ENCODE assay signal across 8 cellular contexts in genomic region chr5:173057062-173057924, GRCh38. TPM values are rescaled to one million over a fixed set of nuclear protein-coding genes. Genes with fewer than 3 reads are reported as not detected.
DNase-seq lines count a peak whose midpoint lies in the region; ATAC-seq and TF ChIP-seq lines count a peak whose summit lies in the region.

No MANE protein-coding gene starts in this region.

- ATAC-seq in GM18873 (IDR thresholded peaks at IDR 0.05; ENCODE audit: low FRiP score, unreplicated experiment): peak; percentile 80
- peak; percentile 75 for ATAC-seq in HG03135 (IDR thresholded peaks at IDR 0.05; ENCODE audit: unreplicated experiment)

- DNase-seq in AG04449 (ENCODE audit: low read depth, low spot score) (peak; percentile 87), NCI-H2196 (lab: John Stamatoyannopoulos, UW; ENCODE audit: unreplicated experiment) (peak; percentile 98), breast epithelium (ENCODE audit: low spot score in 2 of 2) (peak; percentile 99)

- H3K27ac ChIP-seq in VCaP (peak overlapping the region; percentile 89), breast epithelium (peak overlapping the region; percentile 100), iPS-20b (ENCODE audit: low read length) (peak overlapping the region; percentile 81), skin epidermis (peak overlapping the region; percentile 88 to 99 (median 96))

- H3K9me3 ChIP-seq in breast epithelium: no peaks in the 10 kb centered on the region
- no peaks in the 10 kb centered on the region for H3K9me3 ChIP-seq in iPS-20b (ENCODE audit: insufficient read depth, low read depth, low read length)

- H3K27me3 ChIP-seq in breast epithelium (no peaks in the 10 kb centered on the region), iPS-20b (ENCODE audit: insufficient read depth, low read length) (no peaks in the 10 kb centered on the region)

- no peaks in the 10 kb centered on the region for H3K4me1 ChIP-seq in breast epithelium
- H3K4me1 ChIP-seq in iPS-20b (ENCODE audit: insufficient read depth, low read length): 0 out of 2 replicates have a peak, but pooled peaks cover 4% of the 10 kb centered on the region

- H3K36me3 ChIP-seq in breast epithelium (no peaks in the 10 kb centered on the region), iPS-20b (ENCODE audit: insufficient read depth, low read depth, low read length) (no peaks in the 10 kb centered on the region)

- peak; percentile 31 for TF ChIP-seq CTCF in AG04449 (IDR thresholded peaks at IDR 0.05; ENCODE audit: insufficient read depth, low read length, missing control alignments)
- TF ChIP-seq CTCF in VCaP (conservative IDR thresholded peaks at IDR 0.05): no peak
- TF ChIP-seq CTCF in breast epithelium (IDR thresholded peaks at IDR 0.05): peak in 2 of 3 donors; percentile 15 to 38

- POLR2A ChIA-PET in AG04449 (lab: Yijun Ruan, JAX): interaction anchor here (0.6 to 1.2 kb wide), 5 partner anchors 47 to 269 kb away, joined by 3 to 8 read pairs (median 3); partner anchors contain the start of gene ATP6V0E1

- intact Hi-C loops in breast epithelium (cut with DNase I; ENCODE audit: low total_unique reads): loop anchor here (10.0 kb wide), 1 partner anchor 72 kb away; the partner anchor contains the start of gene ATP6V0E1

- peak overlapping the region; percentile 97 for H3K9ac ChIP-seq in iPS-20b (ENCODE audit: low read depth, low read length)

- CTCF ChIA-PET in AG04449 (lab: Yijun Ruan, JAX): interaction anchor here (1.0 to 1.5 kb wide), 6 partner anchors 9 to 343 kb away, joined by 3 to 15 read pairs (median 5); partner anchors contain the start of gene ATP6V0E1

- H3K4me3 ChIP-seq in AG04449 (ENCODE audit: low read depth, low read length) (peak overlapping the region; percentile 85), breast epithelium (peak overlapping the region; percentile 100), iPS-20b (ENCODE audit: low read length) (peak overlapping the region; percentile 100), skin epidermis (peak overlapping the region; percentile 96 to 100 (median 99))

- TF ChIP-seq POLR2A in breast epithelium (IDR thresholded peaks at IDR 0.05): peak; percentile 25

RNA-seq across cellular contexts. Expression of gene CREBRF, which starts 1.1 kb away (rescaled TPM):
- total RNA-seq in breast epithelium: 10 to 100 TPM; 51.1 to 77.1 (median 63.8) TPM

Comparison
In these comparisons a context has a peak if more than half of its experiments do, and no peak if none do; other contexts are left out.
1. Peak in every context shown above with its lines: DNase-seq, ATAC-seq, H3K4me3 ChIP-seq and H3K27ac ChIP-seq.